1 cellular context compared by ENCODE assay signal in genomic region chr16:1093284-1094123, GRCh38.
A peak's percentile ranks its signal among the peaks of the same experiment; 100 is the strongest.
TF ChIP-seq lines count a peak whose summit lies in the region.

No MANE protein-coding gene starts in this region.

TF ChIP-seq in HepG2, 621 proteins besides CTCF, POLR2A, EP300 and RAD21 (continued from another document and continues in another):
- TF ChIP-seq RERE (CRISPR knock-in tag; IDR thresholded peaks at IDR 0.05; ENCODE audit: low read depth) = no peak
- TF ChIP-seq TCF12 (IDR thresholded peaks at IDR 0.05) = no peak
- no peak for TF ChIP-seq TCF12 (CRISPR knock-in tag; IDR thresholded peaks at IDR 0.05)
- TF ChIP-seq ZNF512B (CRISPR knock-in tag; IDR thresholded peaks at IDR 0.05; ENCODE audit: borderline replicate concordance) = no peak; the same call in 1 of the 2 replicates
- TF ChIP-seq KLF15 (CRISPR knock-in tag; IDR thresholded peaks at IDR 0.05; ENCODE audit: borderline replicate concordance) = no peak
- TF ChIP-seq, protein P1, sequence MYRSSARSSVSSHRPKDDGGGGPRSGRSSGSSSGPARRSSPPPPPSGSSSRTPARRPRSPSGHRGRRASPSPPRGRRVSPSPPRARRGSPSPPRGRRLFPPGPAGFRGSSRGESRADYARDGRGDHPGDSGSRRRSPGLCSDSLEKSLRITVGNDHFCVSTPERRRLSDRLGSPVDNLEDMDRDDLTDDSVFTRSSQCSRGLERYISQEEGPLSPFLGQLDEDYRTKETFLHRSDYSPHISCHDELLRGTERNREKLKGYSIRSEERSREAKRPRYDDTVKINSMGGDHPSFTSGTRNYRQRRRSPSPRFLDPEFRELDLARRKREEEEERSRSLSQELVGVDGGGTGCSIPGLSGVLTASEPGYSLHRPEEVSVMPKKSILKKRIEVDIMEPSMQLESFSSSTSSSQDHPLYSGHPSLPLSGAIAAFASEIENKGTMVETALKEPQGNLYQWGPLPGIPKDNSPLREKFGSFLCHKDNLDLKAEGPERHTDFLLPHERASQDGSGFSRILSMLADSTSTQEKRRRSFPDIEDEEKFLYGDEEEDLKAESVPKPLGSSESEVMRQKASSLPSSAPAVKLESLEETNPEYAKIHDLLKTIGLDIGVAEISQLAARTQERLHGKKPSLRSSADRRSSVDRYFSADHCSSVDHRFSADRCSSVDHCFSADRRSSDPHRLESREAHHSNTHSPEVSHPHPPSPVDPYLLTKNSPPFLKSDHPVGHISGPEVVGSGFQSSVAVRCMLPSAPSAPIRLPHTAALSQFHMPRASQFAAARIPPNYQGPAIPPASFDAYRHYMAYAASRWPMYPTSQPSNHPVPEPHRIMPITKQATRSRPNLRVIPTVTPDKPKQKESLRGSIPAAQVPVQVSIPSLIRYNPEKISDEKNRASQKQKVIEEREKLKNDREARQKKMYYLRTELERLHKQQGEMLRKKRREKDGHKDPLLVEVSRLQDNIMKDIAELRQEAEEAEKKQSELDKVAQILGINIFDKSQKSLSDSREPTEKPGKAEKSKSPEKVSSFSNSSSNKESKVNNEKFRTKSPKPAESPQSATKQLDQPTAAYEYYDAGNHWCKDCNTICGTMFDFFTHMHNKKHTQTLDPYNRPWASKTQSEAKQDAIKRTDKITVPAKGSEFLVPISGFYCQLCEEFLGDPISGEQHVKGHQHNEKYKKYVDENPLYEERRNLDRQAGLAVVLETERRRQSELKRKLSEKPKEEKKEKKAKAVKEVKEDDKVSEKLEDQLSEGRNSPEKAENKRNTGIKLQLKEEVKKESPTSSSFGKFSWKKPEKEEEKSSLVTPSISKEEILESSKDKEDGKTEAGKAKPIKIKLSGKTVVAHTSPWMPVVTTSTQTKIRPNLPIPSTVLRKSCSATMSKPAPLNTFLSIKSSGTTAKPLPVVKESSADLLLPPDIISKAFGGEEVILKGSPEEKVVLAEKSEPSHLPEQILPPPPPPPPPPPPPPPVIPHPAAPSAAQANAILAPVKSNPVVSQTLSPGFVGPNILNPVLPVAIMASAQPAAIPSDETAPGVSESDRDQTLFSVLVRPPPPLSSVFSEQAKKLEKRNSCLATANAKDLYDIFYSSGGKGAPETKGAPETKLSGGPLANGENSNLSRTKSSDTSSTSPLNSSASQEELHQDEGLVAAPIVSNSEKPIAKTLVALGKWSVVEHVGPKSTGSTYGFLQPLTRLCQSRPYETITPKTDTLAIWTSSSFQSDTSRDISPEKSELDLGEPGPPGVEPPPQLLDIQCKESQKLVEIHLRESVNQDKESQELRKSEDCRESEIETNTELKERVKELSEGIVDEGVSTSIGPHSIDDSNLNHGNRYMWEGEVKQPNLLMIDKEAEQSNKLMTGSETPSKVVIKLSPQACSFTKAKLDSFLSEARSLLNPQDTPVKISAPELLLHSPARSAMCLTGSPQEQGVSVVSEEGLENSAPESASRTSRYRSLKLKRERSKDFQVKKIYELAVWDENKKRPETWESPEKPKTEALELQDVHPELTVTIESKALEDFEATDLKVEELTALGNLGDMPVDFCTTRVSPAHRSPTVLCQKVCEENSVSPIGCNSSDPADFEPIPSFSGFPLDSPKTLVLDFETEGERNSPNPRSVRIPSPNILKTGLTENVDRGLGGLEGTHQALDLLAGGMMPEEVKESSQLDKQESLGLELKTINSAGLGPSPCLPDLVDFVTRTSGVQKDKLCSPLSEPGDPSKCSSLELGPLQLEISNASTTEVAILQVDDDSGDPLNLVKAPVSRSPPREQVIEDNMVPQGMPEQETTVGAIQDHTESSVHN (CRISPR knock-in tag; IDR thresholded peaks at IDR 0.05) = peak; percentile 86; the same call in 1 of the 2 replicates
- no peak for TF ChIP-seq ZNF549 (CRISPR knock-in tag; IDR thresholded peaks at IDR 0.05)
- no peak for TF ChIP-seq PITX1 (CRISPR knock-in tag; IDR thresholded peaks at IDR 0.05)
- TF ChIP-seq ZNF557 (CRISPR knock-in tag; IDR thresholded peaks at IDR 0.05) = no peak
- no peak for TF ChIP-seq ZNF775 (CRISPR knock-in tag; IDR thresholded peaks at IDR 0.05; ENCODE audit: borderline replicate concordance)
- TF ChIP-seq GTF3A (CRISPR knock-in tag; conservative IDR thresholded peaks at IDR 0.05) = no peak
- no peak for TF ChIP-seq ZFP37 (CRISPR knock-in tag; IDR thresholded peaks at IDR 0.05; ENCODE audit: borderline replicate concordance)
- no peak for TF ChIP-seq ARNT (IDR thresholded peaks at IDR 0.05)
- TF ChIP-seq ATF3 (CRISPR knock-in tag; IDR thresholded peaks at IDR 0.05) = peak; percentile 7; the same call in 1 of the 2 replicates
- TF ChIP-seq ZBTB38 (CRISPR knock-in tag; IDR thresholded peaks at IDR 0.05) = peak; percentile 78
- TF ChIP-seq KDM2A (CRISPR knock-in tag; IDR thresholded peaks at IDR 0.05; ENCODE audit: borderline replicate concordance, low read depth) = peak; percentile 91
- no peak for TF ChIP-seq YY1 (IDR thresholded peaks at IDR 0.05; ENCODE audit: insufficient read depth, insufficient replicate concordance, low read depth, low read length)
- TF ChIP-seq, protein P2, sequence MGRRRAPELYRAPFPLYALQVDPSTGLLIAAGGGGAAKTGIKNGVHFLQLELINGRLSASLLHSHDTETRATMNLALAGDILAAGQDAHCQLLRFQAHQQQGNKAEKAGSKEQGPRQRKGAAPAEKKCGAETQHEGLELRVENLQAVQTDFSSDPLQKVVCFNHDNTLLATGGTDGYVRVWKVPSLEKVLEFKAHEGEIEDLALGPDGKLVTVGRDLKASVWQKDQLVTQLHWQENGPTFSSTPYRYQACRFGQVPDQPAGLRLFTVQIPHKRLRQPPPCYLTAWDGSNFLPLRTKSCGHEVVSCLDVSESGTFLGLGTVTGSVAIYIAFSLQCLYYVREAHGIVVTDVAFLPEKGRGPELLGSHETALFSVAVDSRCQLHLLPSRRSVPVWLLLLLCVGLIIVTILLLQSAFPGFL (CRISPR knock-in tag; IDR thresholded peaks at IDR 0.05) = no peak
- no peak for TF ChIP-seq KLF6 (CRISPR knock-in tag; IDR thresholded peaks at IDR 0.05)
- no peak for TF ChIP-seq CSRNP2 (CRISPR knock-in tag; conservative IDR thresholded peaks at IDR 0.05; ENCODE audit: low read depth)
- TF ChIP-seq ZNF691 (CRISPR knock-in tag; IDR thresholded peaks at IDR 0.05; ENCODE audit: borderline replicate concordance, low read depth) = 0 out of 2 replicates have a peak, but pooled peaks have one; percentile 31
- TF ChIP-seq IKZF4 (CRISPR knock-in tag; IDR thresholded peaks at IDR 0.05; ENCODE audit: borderline replicate concordance, low read depth, not compliant biosample characterization) = peak; percentile 29
- no peak for TF ChIP-seq TAF1 (CRISPR knock-in tag; IDR thresholded peaks at IDR 0.05)
- no peak for TF ChIP-seq PRDM4 (CRISPR knock-in tag; IDR thresholded peaks at IDR 0.05; ENCODE audit: borderline replicate concordance)
- TF ChIP-seq ZNF788 (CRISPR knock-in tag; IDR thresholded peaks at IDR 0.05; ENCODE audit: borderline replicate concordance) = no peak
- no peak for TF ChIP-seq E2F2 (CRISPR knock-in tag; IDR thresholded peaks at IDR 0.05; ENCODE audit: borderline replicate concordance)
- peak; percentile 29; the same call in 1 of the 2 replicates for TF ChIP-seq ZNF768 (CRISPR knock-in tag; IDR thresholded peaks at IDR 0.05)
- no peak for TF ChIP-seq ZNF577 (CRISPR knock-in tag; IDR thresholded peaks at IDR 0.05; ENCODE audit: borderline replicate concordance, low read depth)
- TF ChIP-seq RAD51 (IDR thresholded peaks at IDR 0.05; ENCODE audit: borderline replicate concordance) = no peak
- TF ChIP-seq, protein P3, sequence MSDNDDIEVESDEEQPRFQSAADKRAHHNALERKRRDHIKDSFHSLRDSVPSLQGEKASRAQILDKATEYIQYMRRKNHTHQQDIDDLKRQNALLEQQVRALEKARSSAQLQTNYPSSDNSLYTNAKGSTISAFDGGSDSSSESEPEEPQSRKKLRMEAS (IDR thresholded peaks at IDR 0.05) = peak; percentile 55
